21 cellular contexts compared by ENCODE assay signal in genomic region chr16:2954228-2954627, GRCh38. TPM values are rescaled to one million over a fixed set of nuclear protein-coding genes. Genes with fewer than 3 reads are reported as not detected.
DNase-seq lines count a peak whose midpoint lies in the region; ATAC-seq, FAIRE-seq and TF ChIP-seq lines count a peak whose summit lies in the region.
"Had no signal": no experiment of that assay in that cellular context is flagged by ENCODE, and none has a peak within 500 bp of the region (broad histone marks: within the 10 kb centered on the region; RNA-seq: fewer than 3 reads in every experiment).

No MANE protein-coding gene starts in this region.

- H2BK15ac ChIP-seq in mesendoderm (replicated peaks; ENCODE audit: low read depth) = no peak overlapping the region

- H2AK5ac ChIP-seq in mesendoderm (ENCODE audit: low read length) = no peak overlapping the region

- BruUV-seq in A673 (replicated peaks; lab: Mats Ljungman, UMichigan) = no TSS peak

- WGBS in mesendoderm (ENCODE audit: extremely low coverage, insufficient coverage, low lambda C conversion rate) = no CpG with 5 or more reads among the region's 14 CpGs

- H3K27ac ChIP-seq in Karpas-422 (ENCODE audit: low read length) = no peak overlapping the region
- H3K27ac ChIP-seq in mesendoderm (ENCODE audit: low read depth, low read length) = no peak overlapping the region
- no peak overlapping the region for H3K27ac ChIP-seq in A673 (ENCODE audit: low read depth, low read length, poor library complexity, severe bottlenecking)
- H3K27ac ChIP-seq: right atrium auricular region, thyroid gland had no signal

- no peak for FAIRE-seq in D721Med (lab: Jason Lieb, UNC)
- FAIRE-seq: GM18507, K562 had no signal

- no peaks in the 10 kb centered on the region for H3K79me1 ChIP-seq in mesendoderm (ENCODE audit: low read length)

- H3K4me3 ChIP-seq in Karpas-422 (ENCODE audit: low read length) = no peak overlapping the region
- no peak overlapping the region for H3K4me3 ChIP-seq in mesendoderm (ENCODE audit: low read length)
- no peak overlapping the region for H3K4me3 ChIP-seq in A673 (ENCODE audit: low read depth, low read length, poor library complexity, severe bottlenecking)
- H3K4me3 ChIP-seq: K562, right atrium auricular region, thyroid gland had no signal

- no peaks in the 10 kb centered on the region for H3K79me2 ChIP-seq in Karpas-422 (ENCODE audit: low read length)
- no peaks in the 10 kb centered on the region for H3K79me2 ChIP-seq in mesendoderm (ENCODE audit: control insufficient read depth, insufficient read depth, low read length)

- H3K36me3 ChIP-seq in Karpas-422 (ENCODE audit: insufficient read depth, low read length) = no peaks in the 10 kb centered on the region
- no peaks in the 10 kb centered on the region for H3K36me3 ChIP-seq in mesendoderm (ENCODE audit: control insufficient read depth, insufficient read depth, low read length)
- no peaks in the 10 kb centered on the region for H3K36me3 ChIP-seq in A673 (ENCODE audit: insufficient read depth, low read length, poor library complexity, severe bottlenecking)
- H3K36me3 ChIP-seq: thyroid gland had no signal

- H3K4me2 ChIP-seq in Karpas-422 (ENCODE audit: low read depth, low read length, poor library complexity, severe bottlenecking) = peak overlapping the region; percentile 30
- no peak overlapping the region for H3K4me2 ChIP-seq in mesendoderm (ENCODE audit: low read length)

- no peak for ATAC-seq in HG03521 (IDR thresholded peaks at IDR 0.05; ENCODE audit: unreplicated experiment)
- ATAC-seq: activated CD4-positive, alpha-beta T cell treated with anti-CD3 and anti-CD28 coated beads for 36 hours; HCT116; K562 had no signal

- peaks cover 11% of the 10 kb centered on the region for H3K4me1 ChIP-seq in Karpas-422 (ENCODE audit: low read length)
- peaks cover 8% of the 10 kb centered on the region for H3K4me1 ChIP-seq in mesendoderm (ENCODE audit: control insufficient read depth, low read depth, low read length)
- no peaks in the 10 kb centered on the region for H3K4me1 ChIP-seq in A673 (ENCODE audit: insufficient read depth, low read length, poor library complexity, severe bottlenecking)
- H3K4me1 ChIP-seq: right atrium auricular region, thyroid gland had no signal

- H3K56ac ChIP-seq in mesendoderm (ENCODE audit: low read length) = no peak overlapping the region

- no peak overlapping the region for H4K5ac ChIP-seq in mesendoderm (ENCODE audit: low read length)

- POLR2A ChIA-PET in A673 (lab: Charles Lee; ENCODE audit: low non-redundant PET) = no interaction called here

- H4K20me1 ChIP-seq in Karpas-422 (ENCODE audit: insufficient read depth, low read depth, low read length) = no peaks in the 10 kb centered on the region

- H3K9me3 ChIP-seq in Karpas-422 (ENCODE audit: low read length) (no peaks in the 10 kb centered on the region), A673 (ENCODE audit: low read depth, low read length, poor library complexity, severe bottlenecking) (no peaks in the 10 kb centered on the region)
- H3K9me3 ChIP-seq: right atrium auricular region, thyroid gland had no signal

- no peak overlapping the region for H3K18ac ChIP-seq in mesendoderm (ENCODE audit: low read length)

- no peak overlapping the region for H2AFZ ChIP-seq in Karpas-422 (ENCODE audit: low read length)

- H3K9me2 ChIP-seq in Karpas-422 (replicated peaks; ENCODE audit: insufficient read depth, low read length) = no peaks in the 10 kb centered on the region

- CTCF ChIA-PET in A673 (lab: Charles Lee) = no interaction called here

- no peak overlapping the region for H3K23ac ChIP-seq in mesendoderm (ENCODE audit: low read length)

- DNase-seq in D721Med (ENCODE audit: insufficient read length, low spot score) (peak; percentile 58), Karpas-422 (no peak), NCI-H82 treated with DMSO at 0.1 percent for 48 hours (lab: John Stamatoyannopoulos, UW; ENCODE audit: unreplicated experiment) (peak; percentile 41), mesendoderm (peak; percentile 42), UCSD-AML1 (lab: John Stamatoyannopoulos, UW; ENCODE audit: unreplicated experiment) (no peak), A673 (ENCODE audit: low spot score) (no peak)
- DNase-seq: activated CD4-positive, alpha-beta T cell treated with anti-CD3 and anti-CD28 coated beads for 36 hours; activated naive CD4-positive, alpha-beta T cell treated with anti-CD3 and anti-CD28 coated beads, Interleukin-2, amount 10 ng/mL, durations not matched to agents 7 days and 5 days; activated T-cell treated with anti-CD3 and anti-CD28 coated beads, Interleukin-2, amount 50 U/mL, for 48 hours; amygdala; NCI-H2029 treated with DMSO at 0.1 percent for 48 hours; NCI-H526 treated with DMSO at 0.1 percent for 48 hours; stimulated activated CD4-positive, alpha-beta T cell treated with anti-CD3 and anti-CD28 coated beads, Interleukin-12 subunit alpha, Interleukin-12 subunit beta, amount 100 ng/mL, for 4 hours; thyroid gland had no signal

- H3K9ac ChIP-seq in Karpas-422 (ENCODE audit: low read length) = peak overlapping the region; percentile 42
- H3K9ac ChIP-seq in mesendoderm (ENCODE audit: low read length) = no peak overlapping the region

- no peak overlapping the region for H3K4ac ChIP-seq in mesendoderm (ENCODE audit: low read depth, low read length)

- no peak overlapping the region for H2BK5ac ChIP-seq in mesendoderm (ENCODE audit: low read length)

- intact Hi-C loops in A673 (cut with micrococcal nuclease; ENCODE audit: unreplicated experiment) = no loop called here

- H4K8ac ChIP-seq in mesendoderm (ENCODE audit: low read depth, low read length) = no peak overlapping the region

- TF ChIP-seq CTCF in D721Med (IDR thresholded peaks at IDR 0.05; ENCODE audit: insufficient read depth, missing control alignments) (no peak), A673 (conservative IDR thresholded peaks at IDR 0.05; ENCODE audit: low read depth, low read length) (no peak)

- H3K27me3 ChIP-seq in Karpas-422 (ENCODE audit: low read length) (no peaks in the 10 kb centered on the region), mesendoderm (ENCODE audit: insufficient read depth, low read length, poor library complexity) (no peaks in the 10 kb centered on the region), A673 (replicated peaks; ENCODE audit: insufficient read depth, low read depth, low read length, poor library complexity) (no peaks in the 10 kb centered on the region)
- H3K27me3 ChIP-seq: thyroid gland had no signal

- no peak overlapping the region for H2BK120ac ChIP-seq in mesendoderm (ENCODE audit: low read depth, low read length)

RNA-seq across cellular contexts. Expression of gene KREMEN2, which starts 9.8 kb away (rescaled TPM):
- total RNA-seq in Karpas-422 (2014; rRNA removed; shearing (Covaris generic); ENCODE audit: low replicate concordance) = 3.4 and 8.5 TPM in 2 replicates
- 2.0 TPM for polyA plus RNA-seq in mesendoderm (2013, experiment 1 of 2)
- polyA plus RNA-seq in mesendoderm (2013, experiment 2 of 2) = 1.9 TPM
- 0.49 and 1.6 TPM in 2 replicates for total RNA-seq in A673 (2021)
- total RNA-seq: activated CD4-positive, alpha-beta T cell treated with anti-CD3 and anti-CD28 coated beads for 36 hours; osteocyte; right atrium auricular region; thyroid gland had no signal

RNA-seq across cellular contexts. Expression of gene PAQR4, which starts 14.9 kb away (rescaled TPM):
- 30.7 and 44.0 TPM in 2 replicates for total RNA-seq in Karpas-422 (2014; rRNA removed; shearing (Covaris generic); ENCODE audit: low replicate concordance)
- 19.8 TPM for polyA plus RNA-seq in mesendoderm (2013, experiment 1 of 2)
- 19.1 TPM for polyA plus RNA-seq in mesendoderm (2013, experiment 2 of 2)
- 46.5 and 49.7 TPM in 2 replicates for total RNA-seq in A673 (2021)

RNA-seq across cellular contexts. Expression of gene PKMYT1, which starts 26.0 kb away (rescaled TPM):
- total RNA-seq in Karpas-422 (2014; rRNA removed; shearing (Covaris generic); ENCODE audit: low replicate concordance) = 17.6 and 30.3 TPM in 2 replicates
- 104 TPM for polyA plus RNA-seq in mesendoderm (2013, experiment 1 of 2)
- polyA plus RNA-seq in mesendoderm (2013, experiment 2 of 2) = 100 TPM
- 120 and 128 TPM in 2 replicates for total RNA-seq in A673 (2021)

RNA-seq across cellular contexts. Expression of gene FLYWCH1, which starts 42.5 kb away (rescaled TPM):
- 11.0 and 22.7 TPM in 2 replicates for total RNA-seq in Karpas-422 (2014; rRNA removed; shearing (Covaris generic); ENCODE audit: low replicate concordance)
- polyA plus RNA-seq in mesendoderm (2013, experiment 1 of 2) = 5.1 TPM
- polyA plus RNA-seq in mesendoderm (2013, experiment 2 of 2) = 5.3 TPM
- total RNA-seq in A673 (2021) = 46.8 and 47.0 TPM in 2 replicates

RNA-seq across cellular contexts. Expression of gene CLDN9, which starts 58.5 kb away (rescaled TPM):
- total RNA-seq in Karpas-422 (2014; rRNA removed; shearing (Covaris generic); ENCODE audit: low replicate concordance) = not detected in 2 replicates
- polyA plus RNA-seq in mesendoderm (2013, experiment 1 of 2) = 0.20 TPM
- 0.15 TPM for polyA plus RNA-seq in mesendoderm (2013, experiment 2 of 2)
- not detected in 2 replicates for total RNA-seq in A673 (2021)
- total RNA-seq: activated CD4-positive, alpha-beta T cell treated with anti-CD3 and anti-CD28 coated beads for 36 hours; activated CD8-positive, alpha-beta memory T cell treated with anti-CD3 and anti-CD28 coated beads for 36 hours; osteocyte had no signal

Comparison
In these comparisons a context has a peak if more than half of its experiments do, and no peak if none do; other contexts are left out.
1. DNase-seq: peak in D721Med (single experiment), NCI-H82 treated with DMSO at 0.1 percent for 48 hours (single experiment) and mesendoderm (single experiment); none in Karpas-422 (single experiment), UCSD-AML1 (single experiment) and A673 (single experiment).